Comparison of ENCODE assay signal across 11 cellular contexts in genomic region chr6:35690484-35690883, GRCh38.
"Had no signal": no experiment of that assay in that cellular context is flagged by ENCODE, and none has a peak within 500 bp of the region (broad histone marks: within the 10 kb centered on the region; RNA-seq: fewer than 3 reads in every experiment).

No MANE protein-coding gene starts in this region.

- H3K27me3 ChIP-seq: body of pancreas, left lung, ovary had no signal

- DNase-seq: activated naive CD4-positive, alpha-beta T cell treated with anti-CD3 and anti-CD28 coated beads, Interleukin-2, amount 10 ng/mL, durations not matched to agents 7 days and 5 days; body of pancreas; ovary; stimulated activated CD4-positive, alpha-beta T cell treated with anti-CD3 and anti-CD28 coated beads, Interleukin-15, amount 100 ng/mL, for 24 hours; stimulated activated CD4-positive, alpha-beta T cell treated with anti-CD3 and anti-CD28 coated beads, Interleukin-4, amount 100 ng/mL, for 24 hours; T-helper 2 cell had no signal

- H3K36me3 Mint-ChIP-seq: type B pancreatic cell had no signal

- H3K27ac Mint-ChIP-seq: activated T-helper 2 cell treated with anti-CD3 and anti-CD28 coated beads, Interferon-gamma antibody, Interleukin-2, Interleukin-4, amounts not matched to agents 10 μg/mL and 5 μg/mL and 100 μg/mL, durations not matched to agents 14 hours and 24 hours and 36 hours; stimulated activated naive CD8-positive, alpha-beta T cell treated with anti-CD3 and anti-CD28 coated beads, Interleukin-15, Interleukin-2, amounts not matched to agents 100 ng/mL and 50 ng/mL, for 24 hours; type B pancreatic cell had no signal

- H3K36me3 ChIP-seq: left lung, ovary had no signal

- H3K9me3 Mint-ChIP-seq: activated naive CD4-positive, alpha-beta T cell treated with anti-CD3 and anti-CD28 coated beads, Interleukin-2, amount 10 ng/mL, durations not matched to agents 7 days and 5 days; central memory CD8-positive, alpha-beta T cell; stimulated activated naive CD8-positive, alpha-beta T cell treated with anti-CD3 and anti-CD28 coated beads, Interleukin-15, Interleukin-2, amounts not matched to agents 100 ng/mL and 50 ng/mL, for 24 hours had no signal

- H3K27me3 Mint-ChIP-seq: activated naive CD4-positive, alpha-beta T cell treated with anti-CD3 and anti-CD28 coated beads, Interleukin-2, amount 10 ng/mL, durations not matched to agents 7 days and 5 days; central memory CD8-positive, alpha-beta T cell; stimulated activated naive CD8-positive, alpha-beta T cell treated with anti-CD3 and anti-CD28 coated beads, Interleukin-15, Interleukin-2, amounts not matched to agents 100 ng/mL and 50 ng/mL, for 24 hours had no signal

- H3K4me3 ChIP-seq: body of pancreas, left lung, ovary had no signal

- H3K4me3 Mint-ChIP-seq: central memory CD8-positive, alpha-beta T cell; stimulated activated naive CD8-positive, alpha-beta T cell treated with anti-CD3 and anti-CD28 coated beads, Interleukin-15, Interleukin-2, amounts not matched to agents 100 ng/mL and 50 ng/mL, for 24 hours had no signal

- H3K9me3 ChIP-seq: body of pancreas, ovary had no signal
